In genomic region chr15:66452971-66453580, GRCh38 we compare ENCODE assay signal across 16 cellular contexts. TPM values are rescaled to one million over a fixed set of nuclear protein-coding genes. Genes with fewer than 3 reads are reported as not detected.
A peak's percentile ranks its signal among the peaks of the same experiment; 100 is the strongest.
DNase-seq lines count a peak whose midpoint lies in the region; ATAC-seq and TF ChIP-seq lines count a peak whose summit lies in the region.
"Had no signal": no experiment of that assay in that cellular context is flagged by ENCODE, and none has a peak within 500 bp of the region (broad histone marks: within the 10 kb centered on the region; RNA-seq: fewer than 3 reads in every experiment).

No MANE protein-coding gene starts in this region.

- H3K4me3 ChIP-seq in Karpas-422 (ENCODE audit: low read length) (no peak overlapping the region), fibroblast of the aortic adventitia (ENCODE audit: low read depth, low read length) (no peak overlapping the region), aorta (ENCODE audit: low read length in 2 of 2) (no peak overlapping the region)
- H3K4me3 ChIP-seq: esophagus squamous epithelium, hepatocyte had no signal

- DNase-seq in Karpas-422 (peak; percentile 51), NCI-H524 (lab: John Stamatoyannopoulos, UW) (peak; percentile 21 to 49), fibroblast of the aortic adventitia (ENCODE audit: low read depth) (peak; percentile 22), pons (ENCODE audit: low spot score) (peak; percentile 65), NCI-H510A treated with DMSO at 0.1 percent for 48 hours (lab: John Stamatoyannopoulos, UW) (no peak), aorta (no peak), Calu3 (no peak)
- DNase-seq: activated CD4-positive, alpha-beta T cell treated with anti-CD3 and anti-CD28 coated beads for 4 hours; activated CD8-positive, alpha-beta memory T cell treated with anti-CD3 and anti-CD28 coated beads, Interleukin-2, amount 50 U/mL, for 48 hours; activated naive CD4-positive, alpha-beta T cell treated with Interleukin-2 at 50 U/mL for 16 hours; DMS79; esophagus squamous epithelium; naive thymus-derived CD4-positive, alpha-beta T cell; SHP77; T1000 had no signal

- H3K27me3 ChIP-seq in Karpas-422 (ENCODE audit: low read length) (no peaks in the 10 kb centered on the region), aorta (ENCODE audit: control insufficient read depth in 1 of 2, insufficient read depth in 2 of 2, low read length in 1 of 2) (no peaks in the 10 kb centered on the region)
- H3K27me3 ChIP-seq: esophagus squamous epithelium, hepatocyte had no signal

- H3K4me1 ChIP-seq in Karpas-422 (ENCODE audit: low read length) = peaks cover 55% of the 10 kb centered on the region
- H3K4me1 ChIP-seq in aorta (ENCODE audit: control insufficient read depth in 1 of 2, insufficient read depth in 2 of 2, low read length in 2 of 2) = no peaks in the 10 kb centered on the region
- H3K4me1 ChIP-seq: esophagus squamous epithelium had no signal

- no peaks in the 10 kb centered on the region for H4K20me1 ChIP-seq in Karpas-422 (ENCODE audit: insufficient read depth, low read depth, low read length)

- no TSS peak for BruUV-seq in Calu3 (replicated peaks; lab: Mats Ljungman, UMichigan)

- CTCF ChIA-PET in Calu3 (lab: Charles Lee) = no interaction called here

- H3K4me1 Mint-ChIP-seq in Calu3 (ENCODE audit: low read depth, unreplicated experiment) = peaks cover 11% of the 10 kb centered on the region

- no peaks in the 10 kb centered on the region for H3K27me3 Mint-ChIP-seq in Calu3 (ENCODE audit: unreplicated experiment)
- H3K27me3 Mint-ChIP-seq: naive thymus-derived CD4-positive, alpha-beta T cell had no signal

- no peak for ATAC-seq in aorta (ENCODE audit: low FRiP score)
- ATAC-seq: naive thymus-derived CD4-positive, alpha-beta T cell had no signal

- no peak overlapping the region for H2AFZ ChIP-seq in Karpas-422 (ENCODE audit: low read length)
- H2AFZ ChIP-seq: hepatocyte had no signal

- WGBS in aorta, 2 donors = 48 to 70% methylated on average over 1 of the region's 1 CpG

- intact Hi-C loops in aorta (cut with DNase I) (no loop called here), Calu3 (cut with micrococcal nuclease; ENCODE audit: unreplicated experiment) (no loop called here)

- H3K4me3 Mint-ChIP-seq in Calu3 (ENCODE audit: low read depth, unreplicated experiment) = no peak overlapping the region
- H3K4me3 Mint-ChIP-seq: naive thymus-derived CD4-positive, alpha-beta T cell had no signal

- no peak overlapping the region for H3K27ac Mint-ChIP-seq in Calu3 (ENCODE audit: unreplicated experiment)

- no peaks in the 10 kb centered on the region for H3K9me2 ChIP-seq in Karpas-422 (replicated peaks; ENCODE audit: insufficient read depth, low read length)

- peaks cover 5% of the 10 kb centered on the region for H3K36me3 Mint-ChIP-seq in Calu3 (ENCODE audit: insufficient read depth, unreplicated experiment)

- H3K4me2 ChIP-seq in Karpas-422 (ENCODE audit: low read depth, low read length, poor library complexity, severe bottlenecking) = no peak overlapping the region
- H3K4me2 ChIP-seq: hepatocyte had no signal

- H3K79me2 ChIP-seq in Karpas-422 (ENCODE audit: low read length) = peaks cover 47% of the 10 kb centered on the region
- H3K79me2 ChIP-seq: hepatocyte had no signal

- H3K9ac ChIP-seq in Karpas-422 (ENCODE audit: low read length) = no peak overlapping the region

- no peak for TF ChIP-seq CTCF in fibroblast of the aortic adventitia (IDR thresholded peaks at IDR 0.05; ENCODE audit: insufficient read depth, low read length)
- TF ChIP-seq CTCF in Calu3 (IDR thresholded peaks at IDR 0.05; ENCODE audit: unreplicated experiment) = no peak

- peak overlapping the region; percentile 57 for H3K27ac ChIP-seq in Karpas-422 (ENCODE audit: low read length)
- H3K27ac ChIP-seq in aorta (ENCODE audit: low read depth in 1 of 2, low read length in 2 of 2) = no peak overlapping the region
- H3K27ac ChIP-seq: esophagus squamous epithelium, hepatocyte had no signal

- H3K36me3 ChIP-seq in Karpas-422 (ENCODE audit: insufficient read depth, low read length) (peaks cover 10% of the 10 kb centered on the region), aorta (ENCODE audit: control insufficient read depth in 1 of 2, insufficient read depth in 2 of 2, low read length in 1 of 2) (no peaks in the 10 kb centered on the region)

- no peaks in the 10 kb centered on the region for H3K9me3 Mint-ChIP-seq in Calu3 (ENCODE audit: low read depth, unreplicated experiment)

- H3K9me3 ChIP-seq in Karpas-422 (ENCODE audit: low read length) (no peaks in the 10 kb centered on the region), aorta (ENCODE audit: control insufficient read depth, low read length) (no peaks in the 10 kb centered on the region)
- H3K9me3 ChIP-seq: esophagus squamous epithelium had no signal

RNA-seq across cellular contexts. Expression of gene SNAPC5, which starts 44.5 kb away (rescaled TPM):
- total RNA-seq in Karpas-422 (2014; rRNA removed; shearing (Covaris generic); ENCODE audit: low replicate concordance) = 20.2 and 33.0 TPM in 2 replicates
- total RNA-seq in fibroblast of the aortic adventitia (ENCODE audit: low replicate concordance) (7.8 and 23.8 TPM in 2 replicates), aorta (10 to 100 TPM; 18.9 to 19.3 TPM), Calu3 (2022) (47.6 and 52.1 TPM in 2 replicates)
- 10 to 100 TPM; 25.0 to 60.1 TPM for polyA plus RNA-seq in aorta

RNA-seq across cellular contexts. Expression of gene RPL4, which starts 51.6 kb away (rescaled TPM):
- 5,548 and 5,820 TPM in 2 replicates for total RNA-seq in Karpas-422 (2014; rRNA removed; shearing (Covaris generic); ENCODE audit: low replicate concordance)
- 3,473 and 4,222 TPM in 2 replicates for total RNA-seq in fibroblast of the aortic adventitia (ENCODE audit: low replicate concordance)
- 1,000 to 10,000 TPM; 1,651 to 1,680 TPM for total RNA-seq in aorta
- 1,000 to 10,000 TPM; 3,086 to 4,650 TPM for polyA plus RNA-seq in aorta
- total RNA-seq in Calu3 (2022) = 2,415 and 2,676 TPM in 2 replicates

RNA-seq across cellular contexts. Expression of gene ZWILCH, which starts 52.0 kb away (rescaled TPM):
- total RNA-seq in Karpas-422 (2014; rRNA removed; shearing (Covaris generic); ENCODE audit: low replicate concordance) = 7.4 and 20.8 TPM in 2 replicates
- total RNA-seq in fibroblast of the aortic adventitia (ENCODE audit: low replicate concordance) = 7.8 and 36.5 TPM in 2 replicates
- 1 to 10 TPM; 5.8 to 6.6 TPM for total RNA-seq in aorta
- polyA plus RNA-seq in aorta = 1 to 10 TPM; 2.3 to 3.9 TPM
- 33.2 and 34.5 TPM in 2 replicates for total RNA-seq in Calu3 (2022)

Comparison
In these comparisons a context has a peak if more than half of its experiments do, and no peak if none do; other contexts are left out.
1. DNase-seq: peak in Karpas-422 (single experiment), NCI-H524 (2 of 2), fibroblast of the aortic adventitia (single experiment) and pons (single experiment); none in NCI-H510A treated with DMSO at 0.1 percent for 48 hours (single experiment), aorta (0 of 2) and Calu3 (single experiment).